Comparison of ENCODE assay signal across 8 cellular contexts in the genomic region with DNA sequence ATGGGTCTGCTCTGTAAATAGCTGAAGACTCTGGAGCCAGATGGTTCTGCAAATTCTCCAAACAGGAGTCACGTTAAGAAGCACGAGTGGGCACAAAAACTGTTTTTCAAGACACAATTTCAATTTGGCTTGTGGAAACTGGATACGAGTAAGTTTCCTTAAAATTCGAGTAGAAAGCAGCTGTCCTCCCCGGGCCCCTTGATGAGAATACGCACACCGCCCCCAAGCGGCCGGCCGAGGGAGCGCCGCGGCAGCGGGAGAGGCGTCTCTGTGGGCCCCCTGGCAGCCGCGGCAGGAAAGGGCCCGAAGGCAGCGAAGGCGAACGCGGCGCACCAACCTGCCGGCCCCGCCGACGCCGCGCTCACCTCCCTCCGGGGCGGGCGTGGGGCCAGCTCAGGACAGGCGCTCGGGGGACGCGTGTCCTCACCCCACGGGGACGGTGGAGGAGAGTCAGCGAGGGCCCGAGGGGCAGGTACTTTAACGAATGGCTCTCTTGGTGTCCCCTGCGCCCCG. TPM values are rescaled to one million over a fixed set of nuclear protein-coding genes. Genes with fewer than 3 reads are reported as not detected.
DNase-seq lines count a peak whose midpoint lies in the region; ATAC-seq and TF ChIP-seq lines count a peak whose summit lies in the region.

No MANE protein-coding gene starts in this region.

- H3K9me2 ChIP-seq in PC-3 (replicated peaks; ENCODE audit: low read length), result no peaks in the 10 kb centered on the region

- peaks cover 39% of the 10 kb centered on the region for H4K20me1 ChIP-seq in PC-3 (ENCODE audit: low read length)

- no peak overlapping the region for H3K27ac Mint-ChIP-seq in CD4-positive, CD25-positive, alpha-beta regulatory T cell

- peak overlapping the region in 1 of 4 donors; percentile 41 for H3K4me3 Mint-ChIP-seq in CD4-positive, CD25-positive, alpha-beta regulatory T cell
- peak overlapping the region; percentile 52 for H3K4me3 Mint-ChIP-seq in activated T-cell treated with anti-CD3 and anti-CD28 coated beads, Interleukin-2, amount 50 U/mL, for 4 hours

- H3K27me3 Mint-ChIP-seq in CD4-positive, CD25-positive, alpha-beta regulatory T cell, result peaks cover 43% of the 10 kb centered on the region
- H3K27me3 Mint-ChIP-seq in activated T-cell treated with anti-CD3 and anti-CD28 coated beads, Interleukin-2, amount 50 U/mL, for 4 hours (ENCODE audit: low read depth), result peaks cover 53% of the 10 kb centered on the region

- H3K4me1 ChIP-seq in CD4-positive, CD25-positive, alpha-beta regulatory T cell (ENCODE audit: control insufficient read depth, insufficient read depth, low read length, poor library complexity, severe bottlenecking), result peaks cover 16% of the 10 kb centered on the region
- peaks cover 28% of the 10 kb centered on the region for H3K4me1 ChIP-seq in HUES48 (ENCODE audit: control insufficient read depth, insufficient read depth, low read length)
- H3K4me1 ChIP-seq in PC-3 (ENCODE audit: insufficient read depth, low read length), result peaks cover 46% of the 10 kb centered on the region

- H3K4me1 Mint-ChIP-seq in CD4-positive, CD25-positive, alpha-beta regulatory T cell, result peaks cover 0 to 21% (median 3%) of the 10 kb centered on the region in 4 donors
- peaks cover 16% of the 10 kb centered on the region for H3K4me1 Mint-ChIP-seq in activated T-cell treated with anti-CD3 and anti-CD28 coated beads, Interleukin-2, amount 50 U/mL, for 4 hours (ENCODE audit: low read depth)

- POLR2A ChIA-PET in PC-3 (lab: Charles Lee; ENCODE audit: unreplicated experiment), result interaction anchor here (0.5 to 1.3 kb wide), 5 partner anchors 145 to 455 kb away, joined by 3 to 8 read pairs (median 4); no protein-coding TSS in a partner anchor

- peak overlapping the region; percentile 91 for H2AFZ ChIP-seq in PC-3 (ENCODE audit: low read length)

- ATAC-seq in CD4-positive, CD25-positive, alpha-beta regulatory T cell (ENCODE audit: low read depth in 2 of 2), result peak; percentile 79 to 85
- peak; percentile 82 for ATAC-seq in GM21360 (IDR thresholded peaks at IDR 0.05; ENCODE audit: unreplicated experiment)
- ATAC-seq in PC-3, result peak; percentile 59
- peak; percentile 86 to 93 for ATAC-seq in activated T-cell treated with anti-CD3 and anti-CD28 coated beads, Interleukin-2, amount 50 U/mL, for 4 hours
- ATAC-seq in esophagus mucosa, result peak; percentile 91

- H3K9ac ChIP-seq in HUES48 (ENCODE audit: low read depth, low read length), result peak overlapping the region; percentile 91
- H3K9ac ChIP-seq in PC-3 (ENCODE audit: low read length), result peak overlapping the region; percentile 87

- no peaks in the 10 kb centered on the region for H3K36me3 Mint-ChIP-seq in CD4-positive, CD25-positive, alpha-beta regulatory T cell
- H3K36me3 Mint-ChIP-seq in activated T-cell treated with anti-CD3 and anti-CD28 coated beads, Interleukin-2, amount 50 U/mL, for 4 hours (ENCODE audit: insufficient read depth), result no peaks in the 10 kb centered on the region

- H3K9me3 ChIP-seq in CD4-positive, CD25-positive, alpha-beta regulatory T cell (ENCODE audit: control insufficient read depth in 2 of 2, low read length in 2 of 2), result no peaks in the 10 kb centered on the region
- no peaks in the 10 kb centered on the region for H3K9me3 ChIP-seq in HUES48 (ENCODE audit: control insufficient read depth, insufficient read depth, low read length)
- no peaks in the 10 kb centered on the region for H3K9me3 ChIP-seq in PC-3 (ENCODE audit: low read length)

- peaks cover 29% of the 10 kb centered on the region for H3K27me3 ChIP-seq in CD4-positive, CD25-positive, alpha-beta regulatory T cell (ENCODE audit: control insufficient read depth, insufficient read depth, low read length)
- peaks cover 9% of the 10 kb centered on the region; the same call in 1 of the 2 replicates for H3K27me3 ChIP-seq in HUES48 (ENCODE audit: control insufficient read depth, insufficient read depth, low read length)
- H3K27me3 ChIP-seq in PC-3 (ENCODE audit: low read length), result no peaks in the 10 kb centered on the region

- TF ChIP-seq CTCF in PC-3 (conservative IDR thresholded peaks at IDR 0.05; ENCODE audit: low read depth, low read length), result peak; percentile 95

- no peaks in the 10 kb centered on the region for H3K36me3 ChIP-seq in CD4-positive, CD25-positive, alpha-beta regulatory T cell (ENCODE audit: control insufficient read depth, insufficient read depth, low read length)
- H3K36me3 ChIP-seq in HUES48 (ENCODE audit: control insufficient read depth, insufficient read depth, low read length), result peaks cover 34% of the 10 kb centered on the region
- H3K36me3 ChIP-seq in PC-3 (ENCODE audit: low read depth, low read length), result peaks cover 32% of the 10 kb centered on the region

- no peak overlapping the region for H3K4me3 ChIP-seq in CD4-positive, CD25-positive, alpha-beta regulatory T cell (ENCODE audit: low read depth, low read length)
- H3K4me3 ChIP-seq in HUES48 (ENCODE audit: low read depth, low read length), result peak overlapping the region; percentile 88
- peak overlapping the region; percentile 87 for H3K4me3 ChIP-seq in PC-3 (ENCODE audit: low read length)

- peak overlapping the region; percentile 100 for H3K4me2 ChIP-seq in PC-3 (ENCODE audit: low read length)

- BruUV-seq in PC-3 (replicated peaks; lab: Mats Ljungman, UMichigan), result no TSS peak

- intact Hi-C loops in PC-3 (cut with micrococcal nuclease), result loop anchor here (1.0 to 5.0 kb wide), 9 partner anchors 47 to 763 kb away; no protein-coding TSS in a partner anchor

- H3K79me2 ChIP-seq in PC-3 (ENCODE audit: low read length), result peaks cover 43% of the 10 kb centered on the region

- H3K27ac ChIP-seq in CD4-positive, CD25-positive, alpha-beta regulatory T cell (ENCODE audit: insufficient read depth, low read length, poor library complexity, severe bottlenecking), result no peak overlapping the region
- H3K27ac ChIP-seq in HUES48 (ENCODE audit: low read depth, low read length), result peak overlapping the region; percentile 93
- peak overlapping the region; percentile 93 for H3K27ac ChIP-seq in PC-3 (ENCODE audit: low read length)

- no peaks in the 10 kb centered on the region for H3K9me3 Mint-ChIP-seq in CD4-positive, CD25-positive, alpha-beta regulatory T cell
- no peaks in the 10 kb centered on the region for H3K9me3 Mint-ChIP-seq in activated T-cell treated with anti-CD3 and anti-CD28 coated beads, Interleukin-2, amount 50 U/mL, for 4 hours

- peak; percentile 62 to 81 (median 66) for DNase-seq in CD4-positive, CD25-positive, alpha-beta regulatory T cell
- DNase-seq in PC-3 (peak; percentile 96), myocyte (ENCODE audit: low read depth) (peak; percentile 97)
- DNase-seq in activated T-cell treated with anti-CD3 and anti-CD28 coated beads, Interleukin-2, amount 50 U/mL, for 4 hours, result peak; percentile 79
- DNase-seq in stimulated activated CD8-positive, alpha-beta memory T cell treated with anti-CD3 and anti-CD28 coated beads, Interleukin-4, amount 100 ng/mL, for 48 hours, result peak; percentile 96

- H3F3A ChIP-seq in PC-3 (ENCODE audit: low read length, unreplicated experiment), result peaks cover 13% of the 10 kb centered on the region

- CTCF ChIA-PET in PC-3 (lab: Charles Lee), result interaction anchor here (0.6 to 2.2 kb wide), 7 partner anchors 104 to 880 kb away, joined by 3 to 9 read pairs (median 3); no protein-coding TSS in a partner anchor

RNA-seq across cellular contexts. Expression of a gene that starts 0.7 kb away (rescaled TPM):
- 9.2 TPM for total RNA-seq in CD4-positive, CD25-positive, alpha-beta regulatory T cell
- polyA plus RNA-seq in CD4-positive, CD25-positive, alpha-beta regulatory T cell, result under 1 TPM in 2 of 4 donors, not detected in 2; 0.02 to 0.05 TPM
- total RNA-seq in PC-3 (2014; rRNA removed) (305 and 374 TPM in 2 replicates), esophagus mucosa (16.3 TPM), myocyte (1,149 and 1,987 TPM in 2 replicates)
- 1 to 10 TPM; 1.3 to 2.8 (median 2.0) TPM for total RNA-seq in activated T-cell treated with anti-CD3 and anti-CD28 coated beads, Interleukin-2, amount 50 U/mL, for 4 hours
- polyA plus RNA-seq in myocyte (2012), result 2,462 TPM

Comparison
In these comparisons a context has a peak if more than half of its experiments do, and no peak if none do; other contexts are left out.
1. RNA of a gene that starts 0.7 kb away (total RNA-seq): 1,149 to 1,987 TPM in myocyte and 305 to 374 TPM in PC-3; 16.3 TPM in esophagus mucosa (single experiment), 9.2 TPM in CD4-positive, CD25-positive, alpha-beta regulatory T cell (single experiment) and 1.3 to 2.8 TPM in activated T-cell treated with anti-CD3 and anti-CD28 coated beads, Interleukin-2, amount 50 U/mL, for 4 hours; every median in the first group is over 10 times any median in the second.
2. Peak in every context shown above with its lines, with median percentiles within 50 percentile points of each other: ATAC-seq and DNase-seq.